ENCODE assay signal across 16 cellular contexts in genomic region chr4:95537967-95538485, GRCh38. TPM values are rescaled to one million over a fixed set of nuclear protein-coding genes. Genes with fewer than 3 reads are reported as not detected.
"Had no signal": no experiment of that assay in that cellular context is flagged by ENCODE, and none has a peak within 500 bp of the region (broad histone marks: within the 10 kb centered on the region; RNA-seq: fewer than 3 reads in every experiment).

No MANE protein-coding gene starts in this region.

- H3K27ac ChIP-seq: ovary had no signal

- H3K36me3 ChIP-seq: adrenal gland, ovary, transverse colon had no signal

- H3K4me1 ChIP-seq: transverse colon had no signal

- H3K36me3 Mint-ChIP-seq: brain had no signal

- H3K9me3 ChIP-seq: adrenal gland, ovary, transverse colon had no signal

- H3K27me3 ChIP-seq: adrenal gland, ovary, transverse colon had no signal

- H3K9me3 Mint-ChIP-seq: activated T-helper 2 cell treated with anti-CD3 and anti-CD28 coated beads, Interferon-gamma antibody, Interleukin-2, Interleukin-4, amounts not matched to agents 10 μg/mL and 5 μg/mL and 100 μg/mL, durations not matched to agents 14 hours and 24 hours and 36 hours; nephron progenitor cell; stimulated activated naive CD8-positive, alpha-beta T cell treated with anti-CD3 and anti-CD28 coated beads, Interleukin-15, amount 100 ng/mL, for 72 hours had no signal

- H3K4me3 Mint-ChIP-seq: nephron progenitor cell; stimulated activated naive CD8-positive, alpha-beta T cell treated with anti-CD3 and anti-CD28 coated beads, Interleukin-15, amount 100 ng/mL, for 72 hours; T-helper 17 cell had no signal

- H3K27ac Mint-ChIP-seq: activated T-helper 2 cell treated with anti-CD3 and anti-CD28 coated beads, Interferon-gamma antibody, Interleukin-2, Interleukin-4, amounts not matched to agents 10 μg/mL and 5 μg/mL and 100 μg/mL, durations not matched to agents 14 hours and 24 hours and 36 hours; stimulated activated naive CD8-positive, alpha-beta T cell treated with anti-CD3 and anti-CD28 coated beads, Interleukin-15, amount 100 ng/mL, for 72 hours; T-helper 17 cell had no signal

- H3K4me3 ChIP-seq: ovary, transverse colon had no signal

- H3K4me1 Mint-ChIP-seq: stimulated activated naive CD8-positive, alpha-beta T cell treated with anti-CD3 and anti-CD28 coated beads, Interleukin-15, amount 100 ng/mL, for 72 hours; T-helper 17 cell had no signal

- DNase-seq: activated CD4-positive, alpha-beta T cell treated with anti-CD3 and anti-CD28 coated beads, Interleukin-2, amount 50 U/mL, for 1 hour; activated CD4-positive, CD25-positive, alpha-beta regulatory T cell; activated naive CD4-positive, alpha-beta T cell treated with anti-CD3 and anti-CD28 coated beads, Interleukin-2, amount 50 U/mL, for 16 hours; activated T-cell treated with anti-CD3 and anti-CD28 coated beads for 4 hours; kidney; nephron progenitor cell; ovary; SHP77; stimulated activated CD4-positive, alpha-beta T cell treated with anti-CD3 and anti-CD28 coated beads, Interleukin-4, amount 100 ng/mL, for 4 hours; stimulated activated naive CD8-positive, alpha-beta T cell treated with anti-CD3 and anti-CD28 coated beads, Interleukin-15, amount 100 ng/mL, for 72 hours; T-helper 17 cell; transverse colon had no signal

- ATAC-seq: stimulated activated naive CD8-positive, alpha-beta T cell treated with anti-CD3 and anti-CD28 coated beads, Interleukin-15, amount 100 ng/mL, for 72 hours; T-helper 17 cell had no signal

RNA-seq across cellular contexts. Expression of gene UNC5C, which starts 10.7 kb away (rescaled TPM):
- total RNA-seq: activated CD8-positive, alpha-beta memory T cell treated with anti-CD3 and anti-CD28 coated beads for 36 hours had no signal
